In the genomic region with DNA sequence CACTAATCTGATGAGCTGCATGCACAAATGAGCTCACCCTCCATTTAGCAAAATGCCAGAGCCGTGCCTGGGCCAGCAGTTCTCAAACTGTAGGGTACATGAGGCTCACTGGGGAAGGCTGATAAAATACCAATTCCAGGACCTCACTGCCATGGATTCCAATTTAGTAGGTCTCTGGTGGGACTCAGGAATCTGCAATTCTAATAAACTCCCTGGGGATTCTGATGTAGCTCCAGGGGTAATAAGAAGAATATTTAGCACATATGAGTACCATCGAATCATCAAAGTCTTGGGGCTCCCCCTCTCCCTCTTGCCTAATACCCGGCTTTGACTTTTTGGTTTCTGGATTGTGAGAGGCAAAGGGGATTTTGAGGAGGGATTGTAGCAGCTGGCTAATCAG, we compare ENCODE assay signal across 21 cellular contexts.
"Had no signal": no experiment of that assay in that cellular context is flagged by ENCODE, and none has a peak within 500 bp of the region (broad histone marks: within the 10 kb centered on the region; RNA-seq: fewer than 3 reads in every experiment).

No MANE protein-coding gene starts in this region.

- DNase-seq: activated CD4-positive, alpha-beta T cell treated with anti-CD3 and anti-CD28 coated beads for 4 hours; activated CD8-positive, alpha-beta memory T cell treated with anti-CD3 and anti-CD28 coated beads, Interleukin-2, amount 10 ng/mL, durations not matched to agents 7 days and 5 days; activated effector memory CD4-positive, alpha-beta T cell treated with Interleukin-2 at 50 U/mL for 16 hours; activated naive CD4-positive, alpha-beta T cell; activated T-cell treated with anti-CD3 and anti-CD28 coated beads, Interleukin-2, amount 50 U/mL, for 24 hours; aorta; KG1; NCI-H1092; NCI-H1417; NCI-H1930; NCI-H2171; NCI-H2227 treated with DMSO at 0.1 percent for 48 hours; NCI-H526; NCI-H774; PC-3; SHP77 treated with DMSO at 0.1 percent for 48 hours; T-helper 1 cell had no signal

- H3K27me3 Mint-ChIP-seq: activated CD8-positive, alpha-beta memory T cell treated with anti-CD3 and anti-CD28 coated beads, Interleukin-2, amount 10 ng/mL, durations not matched to agents 7 days and 5 days; central memory CD8-positive, alpha-beta T cell had no signal

- ATAC-seq: activated CD4-positive, CD25-positive, alpha-beta regulatory T cell treated with anti-CD3 and anti-CD28 coated beads, Interleukin-2, amount 50 U/mL, for 24 hours; activated CD8-positive, alpha-beta memory T cell treated with anti-CD3 and anti-CD28 coated beads, Interleukin-2, amount 10 ng/mL, durations not matched to agents 7 days and 5 days; PC-3 had no signal

- H3K36me3 Mint-ChIP-seq: activated CD8-positive, alpha-beta memory T cell treated with anti-CD3 and anti-CD28 coated beads, Interleukin-2, amount 10 ng/mL, durations not matched to agents 7 days and 5 days; activated naive CD4-positive, alpha-beta T cell treated with anti-CD3 and anti-CD28 coated beads, Interleukin-2, amount 50 U/mL, for 24 hours had no signal

- H3K27ac Mint-ChIP-seq: activated CD8-positive, alpha-beta memory T cell treated with anti-CD3 and anti-CD28 coated beads, Interleukin-2, amount 10 ng/mL, durations not matched to agents 7 days and 5 days; activated naive CD4-positive, alpha-beta T cell treated with anti-CD3 and anti-CD28 coated beads, Interleukin-2, amount 50 U/mL, for 24 hours; activated T-cell treated with anti-CD3 and anti-CD28 coated beads, Interleukin-2, amount 50 U/mL, for 24 hours; activated T-helper 1 cell treated with anti-CD3 and anti-CD28 coated beads, Interleukin-12 subunit alpha, Interleukin-12 subunit beta, Interleukin-2, Interleukin-4 antibody, amounts not matched to agents 30 ng/mL and 10 ng/mL and 1 ng/mL, durations not matched to agents 14 hours and 24 hours and 36 hours had no signal

- H3K4me3 Mint-ChIP-seq: activated CD8-positive, alpha-beta memory T cell treated with anti-CD3 and anti-CD28 coated beads, Interleukin-2, amount 10 ng/mL, durations not matched to agents 7 days and 5 days; activated naive CD4-positive, alpha-beta T cell treated with anti-CD3 and anti-CD28 coated beads, Interleukin-2, amount 50 U/mL, for 24 hours; activated T-cell treated with anti-CD3 and anti-CD28 coated beads, Interleukin-2, amount 50 U/mL, for 24 hours; activated T-helper 1 cell treated with anti-CD3 and anti-CD28 coated beads, Interleukin-12 subunit alpha, Interleukin-12 subunit beta, Interleukin-2, Interleukin-4 antibody, amounts not matched to agents 30 ng/mL and 10 ng/mL and 1 ng/mL, durations not matched to agents 14 hours and 24 hours and 36 hours; central memory CD8-positive, alpha-beta T cell had no signal

- H3K4me1 Mint-ChIP-seq: activated CD8-positive, alpha-beta memory T cell treated with anti-CD3 and anti-CD28 coated beads, Interleukin-2, amount 10 ng/mL, durations not matched to agents 7 days and 5 days; activated naive CD4-positive, alpha-beta T cell treated with anti-CD3 and anti-CD28 coated beads, Interleukin-2, amount 50 U/mL, for 24 hours; central memory CD8-positive, alpha-beta T cell had no signal
